Comparison of ENCODE assay signal across 1 cellular context in the genomic region with DNA sequence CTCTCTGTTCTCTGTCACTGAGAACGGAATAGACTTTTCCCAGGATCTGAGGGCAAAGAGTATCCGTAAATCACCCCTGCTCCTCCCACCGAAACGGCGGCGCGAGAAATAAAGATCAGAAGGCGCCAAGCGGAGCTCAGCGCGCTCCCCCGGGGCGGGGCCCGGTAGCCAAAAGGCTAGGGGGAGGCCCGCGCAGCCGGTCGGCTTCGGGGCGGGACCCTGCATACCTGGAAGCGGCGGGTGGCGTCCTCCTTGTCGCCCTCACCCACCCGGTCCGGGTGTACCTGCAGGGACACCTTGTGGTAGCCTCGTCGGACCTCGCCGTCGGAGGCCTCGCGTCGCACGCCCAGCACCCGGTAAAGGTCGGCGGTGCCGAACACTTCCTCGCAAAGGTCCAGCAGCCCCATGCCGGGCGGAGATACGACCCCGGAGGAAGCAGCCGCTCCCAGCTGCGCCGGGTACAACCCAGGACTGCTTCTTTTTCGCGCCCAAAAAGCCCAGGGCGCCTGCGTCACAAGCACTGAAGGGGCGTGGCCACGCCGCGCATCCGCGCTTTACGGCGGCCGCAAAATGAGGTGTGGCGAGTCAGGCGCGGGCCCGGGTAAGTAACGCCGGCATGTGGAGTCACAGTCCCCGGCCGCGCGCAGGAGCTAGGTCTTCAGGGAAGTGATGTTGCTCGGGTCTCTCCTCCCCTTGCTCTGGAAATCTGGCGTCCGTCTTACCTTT.
TF ChIP-seq lines count a peak whose summit lies in the region.

A gene with protein sequence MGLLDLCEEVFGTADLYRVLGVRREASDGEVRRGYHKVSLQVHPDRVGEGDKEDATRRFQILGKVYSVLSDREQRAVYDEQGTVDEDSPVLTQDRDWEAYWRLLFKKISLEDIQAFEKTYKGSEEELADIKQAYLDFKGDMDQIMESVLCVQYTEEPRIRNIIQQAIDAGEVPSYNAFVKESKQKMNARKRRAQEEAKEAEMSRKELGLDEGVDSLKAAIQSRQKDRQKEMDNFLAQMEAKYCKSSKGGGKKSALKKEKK (minus strand): TSS at position 473 of the 726 bp plus-strand sequence. CDS start 66 bp downstream, at position 407.

TF ChIP-seq in K562, 482 proteins besides CTCF, POLR2A, EP300 and RAD21 (continued from another document and continues in another):
- TF ChIP-seq, protein P1, sequence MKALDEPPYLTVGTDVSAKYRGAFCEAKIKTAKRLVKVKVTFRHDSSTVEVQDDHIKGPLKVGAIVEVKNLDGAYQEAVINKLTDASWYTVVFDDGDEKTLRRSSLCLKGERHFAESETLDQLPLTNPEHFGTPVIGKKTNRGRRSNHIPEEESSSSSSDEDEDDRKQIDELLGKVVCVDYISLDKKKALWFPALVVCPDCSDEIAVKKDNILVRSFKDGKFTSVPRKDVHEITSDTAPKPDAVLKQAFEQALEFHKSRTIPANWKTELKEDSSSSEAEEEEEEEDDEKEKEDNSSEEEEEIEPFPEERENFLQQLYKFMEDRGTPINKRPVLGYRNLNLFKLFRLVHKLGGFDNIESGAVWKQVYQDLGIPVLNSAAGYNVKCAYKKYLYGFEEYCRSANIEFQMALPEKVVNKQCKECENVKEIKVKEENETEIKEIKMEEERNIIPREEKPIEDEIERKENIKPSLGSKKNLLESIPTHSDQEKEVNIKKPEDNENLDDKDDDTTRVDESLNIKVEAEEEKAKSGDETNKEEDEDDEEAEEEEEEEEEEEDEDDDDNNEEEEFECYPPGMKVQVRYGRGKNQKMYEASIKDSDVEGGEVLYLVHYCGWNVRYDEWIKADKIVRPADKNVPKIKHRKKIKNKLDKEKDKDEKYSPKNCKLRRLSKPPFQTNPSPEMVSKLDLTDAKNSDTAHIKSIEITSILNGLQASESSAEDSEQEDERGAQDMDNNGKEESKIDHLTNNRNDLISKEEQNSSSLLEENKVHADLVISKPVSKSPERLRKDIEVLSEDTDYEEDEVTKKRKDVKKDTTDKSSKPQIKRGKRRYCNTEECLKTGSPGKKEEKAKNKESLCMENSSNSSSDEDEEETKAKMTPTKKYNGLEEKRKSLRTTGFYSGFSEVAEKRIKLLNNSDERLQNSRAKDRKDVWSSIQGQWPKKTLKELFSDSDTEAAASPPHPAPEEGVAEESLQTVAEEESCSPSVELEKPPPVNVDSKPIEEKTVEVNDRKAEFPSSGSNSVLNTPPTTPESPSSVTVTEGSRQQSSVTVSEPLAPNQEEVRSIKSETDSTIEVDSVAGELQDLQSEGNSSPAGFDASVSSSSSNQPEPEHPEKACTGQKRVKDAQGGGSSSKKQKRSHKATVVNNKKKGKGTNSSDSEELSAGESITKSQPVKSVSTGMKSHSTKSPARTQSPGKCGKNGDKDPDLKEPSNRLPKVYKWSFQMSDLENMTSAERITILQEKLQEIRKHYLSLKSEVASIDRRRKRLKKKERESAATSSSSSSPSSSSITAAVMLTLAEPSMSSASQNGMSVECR (CRISPR knock-in tag; IDR thresholded peaks at IDR 0.05): peak; percentile 99
- TF ChIP-seq PCBP1 (IDR thresholded peaks at IDR 0.05; ENCODE audit: low read depth, low read length, poor library complexity, severe bottlenecking) (peak; percentile 53), PRMT5 (CRISPR knock-in tag; IDR thresholded peaks at IDR 0.05) (0 out of 2 replicates have a peak, but pooled peaks have one; percentile 59), MAZ (CRISPR knock-in tag; conservative IDR thresholded peaks at IDR 0.05 in 1 of 2, IDR thresholded peaks at IDR 0.05 in 1 of 2) (peak; percentile 96 to 97), RBM14 (IDR thresholded peaks at IDR 0.05; ENCODE audit: borderline replicate concordance, insufficient read depth, low read depth, low read length) (no peak), ZNF408 (CRISPR knock-in tag; IDR thresholded peaks at IDR 0.05; ENCODE audit: low read depth) (no peak), ZKSCAN8 (CRISPR knock-in tag; IDR thresholded peaks at IDR 0.05) (no peak), SMAD3 (CRISPR knock-in tag; conservative IDR thresholded peaks at IDR 0.05) (peak; percentile 33; the same call in 1 of the 2 replicates), CXXC5 (CRISPR knock-in tag; IDR thresholded peaks at IDR 0.05) (peak; percentile 95), ZNF253 (CRISPR knock-in tag; conservative IDR thresholded peaks at IDR 0.05) (no peak), FOXK2 (conservative IDR thresholded peaks at IDR 0.05 in 1 of 2, IDR thresholded peaks at IDR 0.05 in 1 of 2; ENCODE audit: low read depth in 2 of 2) (peak; percentile 63 to 66; a peak in 3 of 4 replicates), CTBP1 (IDR thresholded peaks at IDR 0.05; ENCODE audit: borderline replicate concordance) (peak; percentile 98), ZNF133 (CRISPR knock-in tag; IDR thresholded peaks at IDR 0.05) (peak; percentile 31; the same call in 1 of the 2 replicates), ZNF444 (CRISPR knock-in tag; IDR thresholded peaks at IDR 0.05) (peak; percentile 9; the same call in 1 of the 2 replicates), HDGF (IDR thresholded peaks at IDR 0.05) (no peak), TRIM24 (IDR thresholded peaks at IDR 0.05) (peak in 1 of 2 experiments; percentile 58; a peak in 1 of 4 replicates), ZKSCAN1 (IDR thresholded peaks at IDR 0.05; ENCODE audit: low read depth, low read length) (no peak; the same call in 1 of the 2 replicates), CHD2 (IDR thresholded peaks at IDR 0.05; ENCODE audit: low read depth, low read length) (peak; percentile 2; the same call in 1 of the 2 replicates), MXI1 (IDR thresholded peaks at IDR 0.05; ENCODE audit: low read depth, low read length) (peak; percentile 84), NEUROD1 (IDR thresholded peaks at IDR 0.05; ENCODE audit: borderline replicate concordance, low read depth, low read length, partially characterized antibody) (peak; percentile 42), RNF2 (IDR thresholded peaks at IDR 0.05) (peak; percentile 80; the same call in 1 of the 2 replicates), KLF13 (tag; IDR thresholded peaks at IDR 0.05; ENCODE audit: borderline replicate concordance, low read depth) (peak; percentile 75; the same call in 1 of the 2 replicates), RHOXF2B (CRISPR knock-in tag; conservative IDR thresholded peaks at IDR 0.05) (peak; percentile 76), ZNF239 (CRISPR knock-in tag; IDR thresholded peaks at IDR 0.05) (no peak), ZNF589 (CRISPR knock-in tag; IDR thresholded peaks at IDR 0.05; ENCODE audit: low read depth) (no peak; the same call in 1 of the 2 replicates), ZNF282 (CRISPR knock-in tag; IDR thresholded peaks at IDR 0.05) (0 out of 2 replicates have a peak, but pooled peaks have one; percentile 78), GTF2F1 (IDR thresholded peaks at IDR 0.05; ENCODE audit: low read depth, low read length) (peak; percentile 43; the same call in 1 of the 2 replicates), XRCC5 (IDR thresholded peaks at IDR 0.05; ENCODE audit: low read depth, low read length) (peak; percentile 17; the same call in 1 of the 2 replicates), PHF8 (IDR thresholded peaks at IDR 0.05; ENCODE audit: borderline replicate concordance, low read length) (peak; percentile 100; the same call in 1 of the 2 replicates)
- TF ChIP-seq, protein P2, sequence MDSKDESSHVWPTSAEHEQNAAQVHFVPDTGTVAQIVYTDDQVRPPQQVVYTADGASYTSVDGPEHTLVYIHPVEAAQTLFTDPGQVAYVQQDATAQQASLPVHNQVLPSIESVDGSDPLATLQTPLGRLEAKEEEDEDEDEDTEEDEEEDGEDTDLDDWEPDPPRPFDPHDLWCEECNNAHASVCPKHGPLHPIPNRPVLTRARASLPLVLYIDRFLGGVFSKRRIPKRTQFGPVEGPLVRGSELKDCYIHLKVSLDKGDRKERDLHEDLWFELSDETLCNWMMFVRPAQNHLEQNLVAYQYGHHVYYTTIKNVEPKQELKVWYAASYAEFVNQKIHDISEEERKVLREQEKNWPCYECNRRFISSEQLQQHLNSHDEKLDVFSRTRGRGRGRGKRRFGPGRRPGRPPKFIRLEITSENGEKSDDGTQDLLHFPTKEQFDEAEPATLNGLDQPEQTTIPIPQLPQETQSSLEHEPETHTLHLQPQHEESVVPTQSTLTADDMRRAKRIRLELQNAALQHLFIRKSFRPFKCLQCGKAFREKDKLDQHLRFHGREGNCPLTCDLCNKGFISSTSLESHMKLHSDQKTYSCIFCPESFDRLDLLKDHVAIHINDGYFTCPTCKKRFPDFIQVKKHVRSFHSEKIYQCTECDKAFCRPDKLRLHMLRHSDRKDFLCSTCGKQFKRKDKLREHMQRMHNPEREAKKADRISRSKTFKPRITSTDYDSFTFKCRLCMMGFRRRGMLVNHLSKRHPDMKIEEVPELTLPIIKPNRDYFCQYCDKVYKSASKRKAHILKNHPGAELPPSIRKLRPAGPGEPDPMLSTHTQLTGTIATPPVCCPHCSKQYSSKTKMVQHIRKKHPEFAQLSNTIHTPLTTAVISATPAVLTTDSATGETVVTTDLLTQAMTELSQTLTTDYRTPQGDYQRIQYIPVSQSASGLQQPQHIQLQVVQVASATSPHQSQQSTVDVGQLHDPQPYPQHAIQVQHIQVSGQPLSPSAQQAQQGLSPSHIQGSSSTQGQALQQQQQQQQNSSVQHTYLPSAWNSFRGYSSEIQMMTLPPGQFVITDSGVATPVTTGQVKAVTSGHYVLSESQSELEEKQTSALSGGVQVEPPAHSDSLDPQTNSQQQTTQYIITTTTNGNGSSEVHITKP (IDR thresholded peaks at IDR 0.05; ENCODE audit: partially characterized antibody): peak; percentile 83
- TF ChIP-seq, protein P3, sequence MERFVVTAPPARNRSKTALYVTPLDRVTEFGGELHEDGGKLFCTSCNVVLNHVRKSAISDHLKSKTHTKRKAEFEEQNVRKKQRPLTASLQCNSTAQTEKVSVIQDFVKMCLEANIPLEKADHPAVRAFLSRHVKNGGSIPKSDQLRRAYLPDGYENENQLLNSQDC (CRISPR knock-in tag; IDR thresholded peaks at IDR 0.05): no peak
- TF ChIP-seq, protein P4, sequence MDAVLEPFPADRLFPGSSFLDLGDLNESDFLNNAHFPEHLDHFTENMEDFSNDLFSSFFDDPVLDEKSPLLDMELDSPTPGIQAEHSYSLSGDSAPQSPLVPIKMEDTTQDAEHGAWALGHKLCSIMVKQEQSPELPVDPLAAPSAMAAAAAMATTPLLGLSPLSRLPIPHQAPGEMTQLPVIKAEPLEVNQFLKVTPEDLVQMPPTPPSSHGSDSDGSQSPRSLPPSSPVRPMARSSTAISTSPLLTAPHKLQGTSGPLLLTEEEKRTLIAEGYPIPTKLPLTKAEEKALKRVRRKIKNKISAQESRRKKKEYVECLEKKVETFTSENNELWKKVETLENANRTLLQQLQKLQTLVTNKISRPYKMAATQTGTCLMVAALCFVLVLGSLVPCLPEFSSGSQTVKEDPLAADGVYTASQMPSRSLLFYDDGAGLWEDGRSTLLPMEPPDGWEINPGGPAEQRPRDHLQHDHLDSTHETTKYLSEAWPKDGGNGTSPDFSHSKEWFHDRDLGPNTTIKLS (IDR thresholded peaks at IDR 0.05; ENCODE audit: borderline replicate concordance, low read depth): peak; percentile 57; the same call in 1 of the 2 replicates
- TF ChIP-seq, protein P5, sequence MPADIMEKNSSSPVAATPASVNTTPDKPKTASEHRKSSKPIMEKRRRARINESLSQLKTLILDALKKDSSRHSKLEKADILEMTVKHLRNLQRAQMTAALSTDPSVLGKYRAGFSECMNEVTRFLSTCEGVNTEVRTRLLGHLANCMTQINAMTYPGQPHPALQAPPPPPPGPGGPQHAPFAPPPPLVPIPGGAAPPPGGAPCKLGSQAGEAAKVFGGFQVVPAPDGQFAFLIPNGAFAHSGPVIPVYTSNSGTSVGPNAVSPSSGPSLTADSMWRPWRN (IDR thresholded peaks at IDR 0.05; ENCODE audit: low read depth): no peak
- TF ChIP-seq, protein P6, sequence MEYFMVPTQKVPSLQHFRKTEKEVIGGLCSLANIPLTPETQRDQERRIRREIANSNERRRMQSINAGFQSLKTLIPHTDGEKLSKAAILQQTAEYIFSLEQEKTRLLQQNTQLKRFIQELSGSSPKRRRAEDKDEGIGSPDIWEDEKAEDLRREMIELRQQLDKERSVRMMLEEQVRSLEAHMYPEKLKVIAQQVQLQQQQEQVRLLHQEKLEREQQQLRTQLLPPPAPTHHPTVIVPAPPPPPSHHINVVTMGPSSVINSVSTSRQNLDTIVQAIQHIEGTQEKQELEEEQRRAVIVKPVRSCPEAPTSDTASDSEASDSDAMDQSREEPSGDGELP (CRISPR knock-in tag; IDR thresholded peaks at IDR 0.05; ENCODE audit: borderline replicate concordance): peak; percentile 99
- TF ChIP-seq, protein P7, sequence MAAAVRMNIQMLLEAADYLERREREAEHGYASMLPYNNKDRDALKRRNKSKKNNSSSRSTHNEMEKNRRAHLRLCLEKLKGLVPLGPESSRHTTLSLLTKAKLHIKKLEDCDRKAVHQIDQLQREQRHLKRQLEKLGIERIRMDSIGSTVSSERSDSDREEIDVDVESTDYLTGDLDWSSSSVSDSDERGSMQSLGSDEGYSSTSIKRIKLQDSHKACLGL (CRISPR knock-in tag; IDR thresholded peaks at IDR 0.05; ENCODE audit: borderline replicate concordance, poor library complexity, severe bottlenecking): peak; percentile 36
- TF ChIP-seq, protein P8, sequence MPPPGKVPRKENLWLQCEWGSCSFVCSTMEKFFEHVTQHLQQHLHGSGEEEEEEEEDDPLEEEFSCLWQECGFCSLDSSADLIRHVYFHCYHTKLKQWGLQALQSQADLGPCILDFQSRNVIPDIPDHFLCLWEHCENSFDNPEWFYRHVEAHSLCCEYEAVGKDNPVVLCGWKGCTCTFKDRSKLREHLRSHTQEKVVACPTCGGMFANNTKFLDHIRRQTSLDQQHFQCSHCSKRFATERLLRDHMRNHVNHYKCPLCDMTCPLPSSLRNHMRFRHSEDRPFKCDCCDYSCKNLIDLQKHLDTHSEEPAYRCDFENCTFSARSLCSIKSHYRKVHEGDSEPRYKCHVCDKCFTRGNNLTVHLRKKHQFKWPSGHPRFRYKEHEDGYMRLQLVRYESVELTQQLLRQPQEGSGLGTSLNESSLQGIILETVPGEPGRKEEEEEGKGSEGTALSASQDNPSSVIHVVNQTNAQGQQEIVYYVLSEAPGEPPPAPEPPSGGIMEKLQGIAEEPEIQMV (tag; conservative IDR thresholded peaks at IDR 0.05; ENCODE audit: low read depth): peak; percentile 70; the same call in 1 of the 2 replicates
- TF ChIP-seq, protein P9, sequence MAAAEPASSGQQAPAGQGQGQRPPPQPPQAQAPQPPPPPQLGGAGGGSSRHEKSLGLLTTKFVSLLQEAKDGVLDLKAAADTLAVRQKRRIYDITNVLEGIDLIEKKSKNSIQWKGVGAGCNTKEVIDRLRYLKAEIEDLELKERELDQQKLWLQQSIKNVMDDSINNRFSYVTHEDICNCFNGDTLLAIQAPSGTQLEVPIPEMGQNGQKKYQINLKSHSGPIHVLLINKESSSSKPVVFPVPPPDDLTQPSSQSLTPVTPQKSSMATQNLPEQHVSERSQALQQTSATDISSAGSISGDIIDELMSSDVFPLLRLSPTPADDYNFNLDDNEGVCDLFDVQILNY (CRISPR knock-in tag; IDR thresholded peaks at IDR 0.05): peak; percentile 53; the same call in 1 of the 2 replicates
- TF ChIP-seq, protein P10, sequence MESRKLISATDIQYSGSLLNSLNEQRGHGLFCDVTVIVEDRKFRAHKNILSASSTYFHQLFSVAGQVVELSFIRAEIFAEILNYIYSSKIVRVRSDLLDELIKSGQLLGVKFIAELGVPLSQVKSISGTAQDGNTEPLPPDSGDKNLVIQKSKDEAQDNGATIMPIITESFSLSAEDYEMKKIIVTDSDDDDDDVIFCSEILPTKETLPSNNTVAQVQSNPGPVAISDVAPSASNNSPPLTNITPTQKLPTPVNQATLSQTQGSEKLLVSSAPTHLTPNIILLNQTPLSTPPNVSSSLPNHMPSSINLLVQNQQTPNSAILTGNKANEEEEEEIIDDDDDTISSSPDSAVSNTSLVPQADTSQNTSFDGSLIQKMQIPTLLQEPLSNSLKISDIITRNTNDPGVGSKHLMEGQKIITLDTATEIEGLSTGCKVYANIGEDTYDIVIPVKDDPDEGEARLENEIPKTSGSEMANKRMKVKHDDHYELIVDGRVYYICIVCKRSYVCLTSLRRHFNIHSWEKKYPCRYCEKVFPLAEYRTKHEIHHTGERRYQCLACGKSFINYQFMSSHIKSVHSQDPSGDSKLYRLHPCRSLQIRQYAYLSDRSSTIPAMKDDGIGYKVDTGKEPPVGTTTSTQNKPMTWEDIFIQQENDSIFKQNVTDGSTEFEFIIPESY (CRISPR knock-in tag; IDR thresholded peaks at IDR 0.05): peak; percentile 69
